Comparison of ENCODE assay signal across 18 cellular contexts in genomic region chr2:220442012-220442411, GRCh38.
DNase-seq lines count a peak whose midpoint lies in the region; ATAC-seq and TF ChIP-seq lines count a peak whose summit lies in the region.
"Had no signal": no experiment of that assay in that cellular context is flagged by ENCODE, and none has a peak within 500 bp of the region (broad histone marks: within the 10 kb centered on the region; RNA-seq: fewer than 3 reads in every experiment).

No MANE protein-coding gene starts in this region.

- H3K27ac ChIP-seq in right lobe of liver, result peak overlapping the region in 1 of 3 donors; percentile 76
- H3K27ac ChIP-seq: BLaER1, C4-2B had no signal

- TF ChIP-seq POLR2A in right lobe of liver (IDR thresholded peaks at IDR 0.05), result no peak

- WGBS in right lobe of liver (ENCODE audit: insufficient coverage, low coverage, low lambda C conversion rate, missing lambda C conversion rate), result 26% methylated on average over 3 of the region's 3 CpGs

- no peaks in the 10 kb centered on the region for H3K36me3 ChIP-seq in right lobe of liver
- H3K36me3 ChIP-seq in H7 (replicated peaks; ENCODE audit: control insufficient read depth, insufficient read depth, low read length), result no peaks in the 10 kb centered on the region
- H3K36me3 ChIP-seq: BLaER1 had no signal

- no peaks in the 10 kb centered on the region for H3K9me3 ChIP-seq in right lobe of liver
- H3K9me3 ChIP-seq: BLaER1 had no signal

- intact Hi-C loops in right lobe of liver (cut with DNase I), result no loop called here

- DNase-seq in MV-4-11 (lab: John Stamatoyannopoulos, UW) (peak; percentile 16), SKM-1 (lab: John Stamatoyannopoulos, UW; ENCODE audit: unreplicated experiment) (peak; percentile 62), epithelial cell of esophagus (ENCODE audit: low read depth) (peak; percentile 5), right lobe of liver (peak in 1 of 3 donors; percentile 71), NCI-H1048 (lab: John Stamatoyannopoulos, UW) (no peak), NCI-H1417 treated with DMSO at 0.1 percent for 48 hours (lab: John Stamatoyannopoulos, UW) (no peak), H7 (no peak)
- DNase-seq: CD4-positive, CD25-positive, alpha-beta regulatory T cell; CD8-positive, alpha-beta memory T cell; DMS 273 treated with DMSO at 0.1 percent for 48 hours; DMS79; EL; GDM1; HCEC 1CT had no signal

- H3K27me3 ChIP-seq in right lobe of liver (no peaks in the 10 kb centered on the region), H7 (ENCODE audit: control insufficient read depth, insufficient read depth, low read length) (no peaks in the 10 kb centered on the region)
- H3K27me3 ChIP-seq: BLaER1 had no signal

- peak; percentile 95 to 97 (median 96) for ATAC-seq in right lobe of liver
- ATAC-seq: GM12878, GM23338 had no signal

- TF ChIP-seq CTCF in epithelial cell of esophagus (IDR thresholded peaks at IDR 0.05; ENCODE audit: insufficient read depth, low read depth, low read length, missing control alignments) (no peak), right lobe of liver (IDR thresholded peaks at IDR 0.05) (no peak)

- peaks cover 0 to 22% (median 5%) of the 10 kb centered on the region in 4 donors for H3K4me1 ChIP-seq in right lobe of liver
- H3K4me1 ChIP-seq: BLaER1 had no signal

- no peak overlapping the region for H3K4me3 ChIP-seq in epithelial cell of esophagus (ENCODE audit: low read length)
- H3K4me3 ChIP-seq in right lobe of liver, result no peak overlapping the region
- no peak overlapping the region for H3K4me3 ChIP-seq in H7 (ENCODE audit: insufficient read depth, low read depth, low read length)
- H3K4me3 ChIP-seq: BLaER1, GM12878, GM23338 had no signal

Comparison
In these comparisons a context has a peak if more than half of its experiments do, and no peak if none do; other contexts are left out.
1. DNase-seq: peak in MV-4-11 (single experiment), SKM-1 (single experiment) and epithelial cell of esophagus (single experiment); none in NCI-H1048 (single experiment), NCI-H1417 treated with DMSO at 0.1 percent for 48 hours (single experiment) and H7 (single experiment).